ENCODE assay signal across 11 cellular contexts in the genomic region with DNA sequence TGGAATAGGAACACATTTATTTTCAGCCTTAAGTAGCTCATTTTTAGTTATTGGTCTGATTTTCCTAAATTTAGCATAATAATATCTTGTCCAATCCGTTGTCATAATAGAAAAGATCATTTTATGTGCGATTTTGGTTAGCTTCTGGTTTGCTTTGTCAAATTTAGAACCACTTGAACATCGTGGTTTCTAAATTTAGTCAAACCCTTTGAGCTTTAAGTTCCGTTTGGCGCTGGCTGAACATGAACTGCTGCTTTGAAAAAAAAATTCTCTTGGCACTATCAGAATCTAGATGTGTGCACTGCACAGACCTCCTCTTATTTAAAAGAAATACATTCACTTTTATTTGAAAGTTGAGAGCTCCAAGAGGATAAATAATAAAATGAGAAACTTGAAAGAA.
A peak's percentile ranks its signal among the peaks of the same experiment; 100 is the strongest.
DNase-seq lines count a peak whose midpoint lies in the region; ATAC-seq and FAIRE-seq lines count a peak whose summit lies in the region.
"Had no signal": no experiment of that assay in that cellular context is flagged by ENCODE, and none has a peak within 500 bp of the region (broad histone marks: within the 10 kb centered on the region; RNA-seq: fewer than 3 reads in every experiment).

No MANE protein-coding gene starts in this region.

- H3K9me3 Mint-ChIP-seq in activated CD4-positive, alpha-beta T cell treated with anti-CD3 and anti-CD28 coated beads, Interleukin-2, amount 10 ng/mL, durations not matched to agents 7 days and 5 days: peaks cover 2% of the 10 kb centered on the region

- DNase-seq in activated CD4-positive, alpha-beta T cell treated with anti-CD3 and anti-CD28 coated beads, Interleukin-2, amount 10 ng/mL, durations not matched to agents 7 days and 5 days: peak; percentile 28
- DNase-seq in activated CD4-positive, alpha-beta T cell treated with anti-CD3 and anti-CD28 coated beads, Interleukin-2, amount 50 U/mL, for 48 hours: no peak
- DNase-seq in SK-N-MC (ENCODE audit: low read depth, low spot score): no peak
- DNase-seq in pons (ENCODE audit: low spot score): peak; percentile 66
- DNase-seq in DMS153 (lab: John Stamatoyannopoulos, UW): no peak
- DNase-seq in H7: no peak
- DNase-seq in frontal cortex (ENCODE audit: low spot score in 2 of 2): no peak
- DNase-seq: esophagus squamous epithelium, T-helper 17 cell had no signal

- no peaks in the 10 kb centered on the region for H3K27me3 Mint-ChIP-seq in activated CD4-positive, alpha-beta T cell treated with anti-CD3 and anti-CD28 coated beads, Interleukin-2, amount 10 ng/mL, durations not matched to agents 7 days and 5 days
- H3K27me3 Mint-ChIP-seq: T-helper 17 cell had no signal

- H3K36me3 Mint-ChIP-seq in activated CD4-positive, alpha-beta T cell treated with anti-CD3 and anti-CD28 coated beads, Interleukin-2, amount 10 ng/mL, durations not matched to agents 7 days and 5 days (ENCODE audit: low read depth): peaks cover 20% of the 10 kb centered on the region

- H3K27me3 ChIP-seq in H7 (ENCODE audit: control insufficient read depth, insufficient read depth, low read length): no peaks in the 10 kb centered on the region
- H3K27me3 ChIP-seq: esophagus squamous epithelium had no signal

- POLR2A ChIA-PET in activated CD4-positive, alpha-beta T cell treated with anti-CD3 and anti-CD28 coated beads, Interleukin-2, amount 10 ng/mL, durations not matched to agents 7 days and 5 days (lab: Charles Lee): interaction anchor here (0.6 kb wide), 1 partner anchor 1702 kb away, joined by 6 read pairs; no protein-coding TSS in a partner anchor

- H3K27ac Mint-ChIP-seq in activated CD4-positive, alpha-beta T cell treated with anti-CD3 and anti-CD28 coated beads, Interleukin-2, amount 10 ng/mL, durations not matched to agents 7 days and 5 days: peak overlapping the region; percentile 64
- H3K27ac Mint-ChIP-seq: T-helper 17 cell had no signal

- no peaks in the 10 kb centered on the region for H3K36me3 ChIP-seq in SK-N-MC (ENCODE audit: insufficient read depth, low read length)
- H3K36me3 ChIP-seq in H7 (replicated peaks; ENCODE audit: control insufficient read depth, insufficient read depth, low read length): no peaks in the 10 kb centered on the region
- H3K36me3 ChIP-seq: esophagus squamous epithelium had no signal

- H3K27ac ChIP-seq in SK-N-MC: peak overlapping the region; percentile 96
- H3K27ac ChIP-seq: A549, esophagus squamous epithelium had no signal

- H3K9me3 ChIP-seq in SK-N-MC (ENCODE audit: low read depth, low read length): no peaks in the 10 kb centered on the region
- H3K9me3 ChIP-seq: A549, esophagus squamous epithelium had no signal

- peak overlapping the region; percentile 78 for H3K9ac ChIP-seq in SK-N-MC (ENCODE audit: insufficient read length)

- peaks cover 39% of the 10 kb centered on the region for H3K4me1 Mint-ChIP-seq in activated CD4-positive, alpha-beta T cell treated with anti-CD3 and anti-CD28 coated beads, Interleukin-2, amount 10 ng/mL, durations not matched to agents 7 days and 5 days

- ATAC-seq in HG03064 (IDR thresholded peaks at IDR 0.05; ENCODE audit: low read depth, unreplicated experiment): peak; percentile 71
- ATAC-seq: A549, T-helper 17 cell had no signal

- H3K4me3 ChIP-seq in SK-N-MC: peak overlapping the region; percentile 63
- no peak overlapping the region for H3K4me3 ChIP-seq in H7 (ENCODE audit: insufficient read depth, low read depth, low read length)
- H3K4me3 ChIP-seq: A549, esophagus squamous epithelium had no signal

- H3K4me3 Mint-ChIP-seq in activated CD4-positive, alpha-beta T cell treated with anti-CD3 and anti-CD28 coated beads, Interleukin-2, amount 10 ng/mL, durations not matched to agents 7 days and 5 days: peak overlapping the region; percentile 17
- H3K4me3 Mint-ChIP-seq: T-helper 17 cell had no signal

- CTCF ChIA-PET in activated CD4-positive, alpha-beta T cell treated with anti-CD3 and anti-CD28 coated beads, Interleukin-2, amount 10 ng/mL, durations not matched to agents 7 days and 5 days (lab: Charles Lee): interaction anchor here (0.8 to 2.2 kb wide), 3 partner anchors 10 to 231 kb away, joined by 3 to 8 read pairs (median 3); no protein-coding TSS in a partner anchor

- FAIRE-seq in frontal cortex (lab: Jason Lieb, UNC): no peak
- FAIRE-seq: A549 had no signal

Comparison
In these comparisons a context has a peak if more than half of its experiments do, and no peak if none do; other contexts are left out.
1. DNase-seq: peak in activated CD4-positive, alpha-beta T cell treated with anti-CD3 and anti-CD28 coated beads, Interleukin-2, amount 10 ng/mL, durations not matched to agents 7 days and 5 days (single experiment) and pons (single experiment); none in activated CD4-positive, alpha-beta T cell treated with anti-CD3 and anti-CD28 coated beads, Interleukin-2, amount 50 U/mL, for 48 hours (0 of 2), SK-N-MC (single experiment), DMS153 (single experiment), H7 (single experiment) and frontal cortex (0 of 2).